In genomic region chr14:69642334-69642865, GRCh38 we compare ENCODE assay signal across 7 cellular contexts. TPM values are rescaled to one million over a fixed set of nuclear protein-coding genes. Genes with fewer than 3 reads are reported as not detected.
DNase-seq lines count a peak whose midpoint lies in the region; ATAC-seq and TF ChIP-seq lines count a peak whose summit lies in the region.
"Not testable (repeated sequence)": the region's sequence is repeated elsewhere in the genome, so short reads cannot be mapped to it uniquely, and the experiment has no call there.

No MANE protein-coding gene starts in this region.

- H3K79me2 ChIP-seq in PC-3 (ENCODE audit: low read length) (peaks cover 38% of the 10 kb centered on the region), hepatocyte (peaks cover 82% of the 10 kb centered on the region)

- not testable (repeated sequence) for H3K9me2 ChIP-seq in PC-3 (replicated peaks; ENCODE audit: low read length); hepatocyte (replicated peaks; ENCODE audit: insufficient read depth)

- 0 out of 2 replicates have a peak overlapping the region, but pooled peaks have one; percentile 32 for H3K4me2 ChIP-seq in PC-3 (ENCODE audit: low read length)
- H3K4me2 ChIP-seq in hepatocyte, result not testable (repeated sequence)

- H3K27ac Mint-ChIP-seq in CD8-positive, alpha-beta T cell, result peak overlapping the region; percentile 8
- peak overlapping the region; percentile 78 for H3K27ac Mint-ChIP-seq in activated naive CD8-positive, alpha-beta T cell treated with anti-CD3 and anti-CD28 coated beads for 36 hours
- peak overlapping the region; percentile 67 for H3K27ac Mint-ChIP-seq in stimulated activated effector memory CD8-positive, alpha-beta T cell treated with anti-CD3 and anti-CD28 coated beads, Interleukin-12 subunit alpha, Interleukin-12 subunit beta, amount 100 ng/mL, for 72 hours

- not testable (repeated sequence) for H3K27me3 ChIP-seq in CD8-positive, alpha-beta T cell (ENCODE audit: insufficient read depth, low read length); PC-3 (ENCODE audit: low read length); hepatocyte; prostate gland (replicated peaks; ENCODE audit: insufficient read depth)

- ATAC-seq in CD8-positive, alpha-beta T cell; PC-3; stimulated activated effector memory CD8-positive, alpha-beta T cell treated with anti-CD3 and anti-CD28 coated beads, Interleukin-12 subunit alpha, Interleukin-12 subunit beta, amount 100 ng/mL, for 72 hours: not testable (repeated sequence)

- not testable (repeated sequence) for DNase-seq in CD8-positive, alpha-beta T cell; PC-3; activated naive CD8-positive, alpha-beta T cell treated with anti-CD3 and anti-CD28 coated beads for 36 hours; hepatocyte (ENCODE audit: low spot score); prostate gland (ENCODE audit: low spot score); stimulated activated effector memory CD8-positive, alpha-beta T cell treated with anti-CD3 and anti-CD28 coated beads, Interleukin-12 subunit alpha, Interleukin-12 subunit beta, amount 100 ng/mL, for 72 hours (ENCODE audit: low spot score in 2 of 2)
- DNase-seq in activated T-cell treated with anti-CD3 and anti-CD28 coated beads for 24 hours (ENCODE audit: low read depth), result peak; percentile 33

- not testable (repeated sequence) for H3K4me3 ChIP-seq in CD8-positive, alpha-beta T cell (ENCODE audit: low read depth, low read length); PC-3 (ENCODE audit: low read length); hepatocyte; prostate gland

- not testable (repeated sequence) for H3K27ac ChIP-seq in CD8-positive, alpha-beta T cell (ENCODE audit: low read depth, low read length); PC-3 (ENCODE audit: low read length)
- H3K27ac ChIP-seq in hepatocyte, result peak overlapping the region; percentile 88
- peak overlapping the region; percentile 17 to 43 for H3K27ac ChIP-seq in prostate gland

- H3K4me1 ChIP-seq in CD8-positive, alpha-beta T cell (ENCODE audit: insufficient read depth, low read length), result peaks cover 35% of the 10 kb centered on the region
- H3K4me1 ChIP-seq in PC-3 (ENCODE audit: insufficient read depth, low read length) (peaks cover 31% of the 10 kb centered on the region), hepatocyte (ENCODE audit: insufficient read depth) (peaks cover 24% of the 10 kb centered on the region), prostate gland (replicated peaks) (peaks cover 18% of the 10 kb centered on the region)

- CTCF ChIA-PET in CD8-positive, alpha-beta T cell (lab: Charles Lee); PC-3 (lab: Charles Lee): not testable (repeated sequence)

- TF ChIP-seq CTCF in CD8-positive, alpha-beta T cell (IDR thresholded peaks at IDR 0.05); PC-3 (conservative IDR thresholded peaks at IDR 0.05; ENCODE audit: low read depth, low read length); hepatocyte (IDR thresholded peaks at IDR 0.05; ENCODE audit: poor library complexity); prostate gland (IDR thresholded peaks at IDR 0.05): not testable (repeated sequence)

- not testable (repeated sequence) for H3K9me3 Mint-ChIP-seq in CD8-positive, alpha-beta T cell
- H3K9me3 Mint-ChIP-seq in activated naive CD8-positive, alpha-beta T cell treated with anti-CD3 and anti-CD28 coated beads for 36 hours, result peaks cover 25% of the 10 kb centered on the region
- H3K9me3 Mint-ChIP-seq in stimulated activated effector memory CD8-positive, alpha-beta T cell treated with anti-CD3 and anti-CD28 coated beads, Interleukin-12 subunit alpha, Interleukin-12 subunit beta, amount 100 ng/mL, for 72 hours, result peaks cover 12% of the 10 kb centered on the region

- not testable (repeated sequence) for H3K36me3 ChIP-seq in CD8-positive, alpha-beta T cell (ENCODE audit: insufficient read depth, low read length); PC-3 (ENCODE audit: low read depth, low read length); hepatocyte (replicated peaks; ENCODE audit: insufficient read depth, low read depth); prostate gland

- not testable (repeated sequence) for H3K9ac ChIP-seq in PC-3 (ENCODE audit: low read length)

- intact Hi-C loops in CD8-positive, alpha-beta T cell (cut with DNase I, micrococcal nuclease), result loop anchor here in 1 of 2 experiments (2.0 kb wide), 1 partner anchor 28 kb away; no protein-coding TSS in a partner anchor
- intact Hi-C loops in PC-3 (cut with micrococcal nuclease), result loop anchor here (2.0 kb wide), 2 partner anchors 16 to 66 kb away; no protein-coding TSS in a partner anchor
- intact Hi-C loops in prostate gland (cut with DNase I), result not testable (repeated sequence)

- H3K9me3 ChIP-seq in CD8-positive, alpha-beta T cell (ENCODE audit: low read length); hepatocyte (ENCODE audit: low read depth); prostate gland: not testable (repeated sequence)
- peaks cover 10% of the 10 kb centered on the region for H3K9me3 ChIP-seq in PC-3 (ENCODE audit: low read length)

- H3K4me3 Mint-ChIP-seq in CD8-positive, alpha-beta T cell; activated naive CD8-positive, alpha-beta T cell treated with anti-CD3 and anti-CD28 coated beads for 36 hours: not testable (repeated sequence)
- peak overlapping the region; percentile 34 for H3K4me3 Mint-ChIP-seq in stimulated activated effector memory CD8-positive, alpha-beta T cell treated with anti-CD3 and anti-CD28 coated beads, Interleukin-12 subunit alpha, Interleukin-12 subunit beta, amount 100 ng/mL, for 72 hours

- H3K4me1 Mint-ChIP-seq in CD8-positive, alpha-beta T cell (ENCODE audit: low read depth), result peaks cover 68% of the 10 kb centered on the region
- H3K4me1 Mint-ChIP-seq in activated naive CD8-positive, alpha-beta T cell treated with anti-CD3 and anti-CD28 coated beads for 36 hours, result peaks cover 65% of the 10 kb centered on the region
- H3K4me1 Mint-ChIP-seq in stimulated activated effector memory CD8-positive, alpha-beta T cell treated with anti-CD3 and anti-CD28 coated beads, Interleukin-12 subunit alpha, Interleukin-12 subunit beta, amount 100 ng/mL, for 72 hours, result peaks cover 90% of the 10 kb centered on the region

- H3K36me3 Mint-ChIP-seq in CD8-positive, alpha-beta T cell, result peaks cover 34% of the 10 kb centered on the region
- peaks cover 62% of the 10 kb centered on the region for H3K36me3 Mint-ChIP-seq in activated naive CD8-positive, alpha-beta T cell treated with anti-CD3 and anti-CD28 coated beads for 36 hours
- peaks cover 78% of the 10 kb centered on the region for H3K36me3 Mint-ChIP-seq in stimulated activated effector memory CD8-positive, alpha-beta T cell treated with anti-CD3 and anti-CD28 coated beads, Interleukin-12 subunit alpha, Interleukin-12 subunit beta, amount 100 ng/mL, for 72 hours

- WGBS in hepatocyte (ENCODE audit: low lambda C conversion rate, missing lambda C conversion rate), result 94% methylated on average over 3 of the region's 6 CpGs
- WGBS in prostate gland, result 76% methylated on average over 6 of the region's 6 CpGs

- H2AFZ ChIP-seq in PC-3 (ENCODE audit: low read length); hepatocyte: not testable (repeated sequence)

- H4K20me1 ChIP-seq in PC-3 (ENCODE audit: low read length); hepatocyte (ENCODE audit: insufficient read depth, poor library complexity, severe bottlenecking): not testable (repeated sequence)

- not testable (repeated sequence) for BruUV-seq in PC-3 (replicated peaks; lab: Mats Ljungman, UMichigan)

- peaks cover 10% of the 10 kb centered on the region for H3F3A ChIP-seq in PC-3 (ENCODE audit: low read length, unreplicated experiment)

- not testable (repeated sequence) for TF ChIP-seq POLR2A in prostate gland (IDR thresholded peaks at IDR 0.05)

- H3K27me3 Mint-ChIP-seq in CD8-positive, alpha-beta T cell (ENCODE audit: low read depth); activated naive CD8-positive, alpha-beta T cell treated with anti-CD3 and anti-CD28 coated beads for 36 hours: not testable (repeated sequence)

- POLR2A ChIA-PET in CD8-positive, alpha-beta T cell (lab: Charles Lee); PC-3 (lab: Charles Lee; ENCODE audit: unreplicated experiment): not testable (repeated sequence)

RNA-seq across cellular contexts. Expression of gene SUSD6, which starts 31.0 kb away (rescaled TPM):
- 10 to 100 TPM; 86.4 to 92.2 TPM for total RNA-seq in CD8-positive, alpha-beta T cell
- total RNA-seq in PC-3 (2014; rRNA removed), result 6.1 and 9.3 TPM in 2 replicates
- total RNA-seq in activated naive CD8-positive, alpha-beta T cell treated with anti-CD3 and anti-CD28 coated beads for 36 hours, result 10 to 100 TPM; 26.3 TPM
- 16.2 and 28.4 TPM in 2 replicates for total RNA-seq in hepatocyte
- polyA plus RNA-seq in hepatocyte, result 15.7 and 16.3 TPM in 2 replicates
- total RNA-seq in prostate gland, result 10 to 100 TPM; 41.1 to 52.3 TPM

Comparison
In these comparisons a context has a peak if more than half of its experiments do, and no peak if none do; other contexts are left out.
1. H3K27ac Mint-ChIP-seq: peak in every context shown above with its lines; median percentile 78 in activated naive CD8-positive, alpha-beta T cell treated with anti-CD3 and anti-CD28 coated beads for 36 hours; 67 in stimulated activated effector memory CD8-positive, alpha-beta T cell treated with anti-CD3 and anti-CD28 coated beads, Interleukin-12 subunit alpha, Interleukin-12 subunit beta, amount 100 ng/mL, for 72 hours; 8 in CD8-positive, alpha-beta T cell.